In the genomic region with DNA sequence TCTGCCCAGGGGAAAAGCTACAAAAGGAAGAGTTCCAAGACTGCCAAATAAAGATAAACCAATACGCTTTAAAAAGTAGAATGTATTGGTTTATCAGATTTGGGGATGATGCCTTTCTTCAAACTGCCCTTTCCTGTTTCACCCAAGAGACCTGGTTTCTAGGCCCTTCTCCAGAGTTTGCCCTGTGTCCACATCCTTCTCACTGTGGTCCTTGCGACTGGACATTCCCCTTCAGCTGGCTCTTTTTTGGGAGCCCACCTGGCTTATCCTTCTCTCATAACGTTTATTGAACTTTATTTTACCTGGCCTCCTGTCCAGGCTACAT, we compare ENCODE assay signal across 7 cellular contexts. TPM values are rescaled to one million over a fixed set of nuclear protein-coding genes. Genes with fewer than 3 reads are reported as not detected.
DNase-seq lines count a peak whose midpoint lies in the region; ATAC-seq, FAIRE-seq and TF ChIP-seq lines count a peak whose summit lies in the region.

No MANE protein-coding gene starts in this region.

- H3K9ac ChIP-seq in HUES64 (ENCODE audit: low read depth, low read length): peak overlapping the region; percentile 91
- peak overlapping the region; percentile 95 for H3K9ac ChIP-seq in keratinocyte (ENCODE audit: control insufficient read depth, extremely low read depth, insufficient read depth, low read length)
- peak overlapping the region; percentile 60 to 96 (median 94) for H3K9ac ChIP-seq in subcutaneous abdominal adipose tissue (ENCODE audit: low read length in 5 of 5)

- H3K27me3 Mint-ChIP-seq in activated naive CD8-positive, alpha-beta T cell treated with anti-CD3 and anti-CD28 coated beads, Interleukin-2, amount 10 ng/mL, durations not matched to agents 7 days and 5 days: no peaks in the 10 kb centered on the region

- H3K27me3 ChIP-seq in HUES64 (ENCODE audit: insufficient read depth, low read length): no peaks in the 10 kb centered on the region
- no peaks in the 10 kb centered on the region for H3K27me3 ChIP-seq in keratinocyte (ENCODE audit: control insufficient read depth, extremely low read depth, insufficient read depth, low read length)
- H3K27me3 ChIP-seq in subcutaneous abdominal adipose tissue (ENCODE audit: control insufficient read depth in 5 of 5, insufficient read depth in 4 of 5, low read length in 5 of 5): no peaks in the 10 kb centered on the region

- TF ChIP-seq CTCF in keratinocyte (optimal IDR thresholded peaks at IDR 0.05 in 1 of 3, IDR thresholded peaks at IDR 0.05 in 1 of 3, conservative IDR thresholded peaks at IDR 0.05 in 1 of 3; ENCODE audit: extremely low read depth in 1 of 3, insufficient read depth in 2 of 3, low read length in 3 of 3): no peak

- no peaks in the 10 kb centered on the region for H3K36me3 Mint-ChIP-seq in activated naive CD8-positive, alpha-beta T cell treated with anti-CD3 and anti-CD28 coated beads, Interleukin-2, amount 10 ng/mL, durations not matched to agents 7 days and 5 days

- H3K4me1 ChIP-seq in HUES64 (ENCODE audit: insufficient read depth, low read length) (peaks cover 12% of the 10 kb centered on the region; the same call in 1 of the 2 replicates), keratinocyte (ENCODE audit: control insufficient read depth, extremely low read depth, insufficient read depth, low read length) (peaks cover 12% of the 10 kb centered on the region), subcutaneous abdominal adipose tissue (ENCODE audit: control insufficient read depth in 5 of 5, insufficient read depth in 5 of 5, low read length in 5 of 5) (peaks cover 6 to 19% (median 17%) of the 10 kb centered on the region in 5 donors)

- FAIRE-seq in keratinocyte (lab: Jason Lieb, UNC): no peak

- dilution Hi-C loops in keratinocyte (cut with MboI; ENCODE audit: extremely low pct_ligation_motif_present, low sequenced_read_pairs): no loop called here

- POLR2A ChIA-PET in activated naive CD8-positive, alpha-beta T cell treated with anti-CD3 and anti-CD28 coated beads, Interleukin-2, amount 10 ng/mL, durations not matched to agents 7 days and 5 days (lab: Charles Lee): interaction anchor here (2.1 to 3.4 kb wide), 2 partner anchors 17 to 24 kb away, joined by 5 to 18 read pairs; a partner anchor contains a TSS

- no peaks in the 10 kb centered on the region for H4K20me1 ChIP-seq in keratinocyte (ENCODE audit: control insufficient read depth, extremely low read depth, insufficient read depth, low read length)

- H2AFZ ChIP-seq in keratinocyte (ENCODE audit: control insufficient read depth, low read length): peak overlapping the region; percentile 97

- no peak for ATAC-seq in activated naive CD8-positive, alpha-beta T cell treated with anti-CD3 and anti-CD28 coated beads, Interleukin-2, amount 10 ng/mL, durations not matched to agents 7 days and 5 days (ENCODE audit: low read depth)
- no peak for ATAC-seq in HG02642 (IDR thresholded peaks at IDR 0.05; ENCODE audit: poor library complexity, unreplicated experiment)

- no peaks in the 10 kb centered on the region for H3K9me3 ChIP-seq in HUES64 (ENCODE audit: insufficient read depth, low read depth, low read length)
- H3K9me3 ChIP-seq in keratinocyte (ENCODE audit: control insufficient read depth, low read depth, low read length): no peaks in the 10 kb centered on the region
- no peaks in the 10 kb centered on the region for H3K9me3 ChIP-seq in subcutaneous abdominal adipose tissue (ENCODE audit: control insufficient read depth in 5 of 5, low read length in 5 of 5)

- no peaks in the 10 kb centered on the region for H3K9me3 Mint-ChIP-seq in activated naive CD8-positive, alpha-beta T cell treated with anti-CD3 and anti-CD28 coated beads, Interleukin-2, amount 10 ng/mL, durations not matched to agents 7 days and 5 days

- peak overlapping the region; percentile 92 for H3K4me3 Mint-ChIP-seq in activated naive CD8-positive, alpha-beta T cell treated with anti-CD3 and anti-CD28 coated beads, Interleukin-2, amount 10 ng/mL, durations not matched to agents 7 days and 5 days

- H3K4me2 ChIP-seq in keratinocyte (ENCODE audit: control insufficient read depth, extremely low read depth, insufficient read depth, low read depth, low read length): peak overlapping the region; percentile 92

- H3K36me3 ChIP-seq in HUES64 (ENCODE audit: insufficient read depth, low read length) (peaks cover 25% of the 10 kb centered on the region), keratinocyte (ENCODE audit: control insufficient read depth in 2 of 2, extremely low read depth in 1 of 2, insufficient read depth in 2 of 2, low read length in 2 of 2) (peaks cover 0 to 6% of the 10 kb centered on the region in 2 experiments), subcutaneous abdominal adipose tissue (ENCODE audit: control insufficient read depth in 5 of 5, insufficient read depth in 5 of 5, low read length in 5 of 5) (peaks cover 4 to 27% (median 19%) of the 10 kb centered on the region in 5 donors)

- peaks cover 10% of the 10 kb centered on the region for H3K79me2 ChIP-seq in keratinocyte (ENCODE audit: control insufficient read depth, insufficient read depth, low read length)

- no peak for DNase-seq in activated naive CD8-positive, alpha-beta T cell treated with anti-CD3 and anti-CD28 coated beads, Interleukin-2, amount 10 ng/mL, durations not matched to agents 7 days and 5 days
- DNase-seq in keratinocyte (ENCODE audit: low read depth, low spot score): no peak
- no peak for DNase-seq in NCI-H2227 (lab: John Stamatoyannopoulos, UW; ENCODE audit: unreplicated experiment)
- DNase-seq in occipital lobe (lab: John Stamatoyannopoulos, UW): no peak

- H3K4me1 Mint-ChIP-seq in activated naive CD8-positive, alpha-beta T cell treated with anti-CD3 and anti-CD28 coated beads, Interleukin-2, amount 10 ng/mL, durations not matched to agents 7 days and 5 days: peaks cover 15% of the 10 kb centered on the region

- H3K27ac ChIP-seq in HUES64 (ENCODE audit: low read depth, low read length): peak overlapping the region; percentile 94
- peak overlapping the region; percentile 92 for H3K27ac ChIP-seq in keratinocyte (ENCODE audit: control insufficient read depth, insufficient read depth, low read length)
- H3K27ac ChIP-seq in subcutaneous abdominal adipose tissue (ENCODE audit: low read depth, low read length): peak overlapping the region; percentile 92

- H3K9me1 ChIP-seq in keratinocyte (ENCODE audit: control insufficient read depth, extremely low read depth, insufficient read depth, low read length): no peaks in the 10 kb centered on the region

- H3K4me3 ChIP-seq in HUES64 (ENCODE audit: low read length): peak overlapping the region; percentile 95
- H3K4me3 ChIP-seq in keratinocyte (ENCODE audit: control insufficient read depth in 2 of 3, extremely low read depth in 1 of 3, insufficient read depth in 2 of 3, low read depth in 1 of 3, low read length in 3 of 3): peak overlapping the region; percentile 74 to 86 (median 81)
- H3K4me3 ChIP-seq in subcutaneous abdominal adipose tissue (ENCODE audit: low read depth in 1 of 5, low read length in 5 of 5): peak overlapping the region; percentile 81 to 99 (median 97)

- peak overlapping the region; percentile 94 for H3K27ac Mint-ChIP-seq in activated naive CD8-positive, alpha-beta T cell treated with anti-CD3 and anti-CD28 coated beads, Interleukin-2, amount 10 ng/mL, durations not matched to agents 7 days and 5 days

- WGBS in HUES64: 87% methylated on average over 2 of the region's 3 CpGs

RNA-seq across cellular contexts. Expression of a gene that starts 0.5 kb away (rescaled TPM):
- 44.3 TPM for polyA plus RNA-seq in HUES64 (2013, experiment 1 of 2)
- 47.2 TPM for polyA plus RNA-seq in HUES64 (2013, experiment 2 of 2)
- 10 to 100 TPM; 57.7 to 63.1 TPM for total RNA-seq in activated naive CD8-positive, alpha-beta T cell treated with anti-CD3 and anti-CD28 coated beads, Interleukin-2, amount 10 ng/mL, durations not matched to agents 7 days and 5 days
- polyA plus RNA-seq in keratinocyte: 41.9 to 52.6 TPM (median 48.8 TPM) in 3 replicates
- polyA plus RNA-seq in keratinocyte (2011; ENCODE audit: low read depth): 17.4 TPM
- 34.0 and 42.7 TPM in 2 replicates for polyA plus RNA-seq in keratinocyte (2011; cell fraction: cytosol; rRNA removed)
- polyA plus RNA-seq in keratinocyte (2011; cell fraction: nucleus; rRNA removed): 40.3 and 44.7 TPM in 2 replicates
- 34.0 and 34.1 TPM in 2 replicates for polyA plus RNA-seq in keratinocyte (2012; ENCODE audit: low replicate concordance)
- 14.6 to 17.2 TPM (median 17.0 TPM) in 3 replicates for polyA minus RNA-seq in keratinocyte
- polyA minus RNA-seq in keratinocyte (2011; cell fraction: cytosol; rRNA and poly(A)+ RNA removed): 11.9 TPM
- polyA minus RNA-seq in keratinocyte (2011; cell fraction: nucleus; rRNA and poly(A)+ RNA removed): 6.1 and 12.9 TPM in 2 replicates
- 48.4 TPM for total RNA-seq in occipital lobe

RNA-seq across cellular contexts. Expression of a gene that starts 17.4 kb away (rescaled TPM):
- 93.2 TPM for polyA plus RNA-seq in HUES64 (2013, experiment 1 of 2)
- 101 TPM for polyA plus RNA-seq in HUES64 (2013, experiment 2 of 2)
- 10 to 100 TPM; 67.4 to 70.4 TPM for total RNA-seq in activated naive CD8-positive, alpha-beta T cell treated with anti-CD3 and anti-CD28 coated beads, Interleukin-2, amount 10 ng/mL, durations not matched to agents 7 days and 5 days
- polyA plus RNA-seq in keratinocyte: 26.7 to 104 TPM (median 44.5 TPM) in 3 replicates
- polyA plus RNA-seq in keratinocyte (2011; ENCODE audit: low read depth): 35.4 TPM
- 18.7 and 27.4 TPM in 2 replicates for polyA plus RNA-seq in keratinocyte (2011; cell fraction: cytosol; rRNA removed)
- 10.3 and 23.9 TPM in 2 replicates for polyA plus RNA-seq in keratinocyte (2011; cell fraction: nucleus; rRNA removed)
- polyA plus RNA-seq in keratinocyte (2012; ENCODE audit: low replicate concordance): 53.5 and 92.0 TPM in 2 replicates
- polyA minus RNA-seq in keratinocyte: 4.3 to 22.5 TPM (median 15.2 TPM) in 3 replicates
- 7.1 TPM for polyA minus RNA-seq in keratinocyte (2011; cell fraction: cytosol; rRNA and poly(A)+ RNA removed)
- polyA minus RNA-seq in keratinocyte (2011; cell fraction: nucleus; rRNA and poly(A)+ RNA removed): 4.4 and 11.8 TPM in 2 replicates
- total RNA-seq in occipital lobe: 18.2 TPM

RNA-seq across cellular contexts. Expression of a gene that starts 24.3 kb away (rescaled TPM):
- 21.3 TPM for polyA plus RNA-seq in HUES64 (2013, experiment 1 of 2)
- 24.3 TPM for polyA plus RNA-seq in HUES64 (2013, experiment 2 of 2)
- 10 to 100 TPM; 15.5 to 18.1 TPM for total RNA-seq in activated naive CD8-positive, alpha-beta T cell treated with anti-CD3 and anti-CD28 coated beads, Interleukin-2, amount 10 ng/mL, durations not matched to agents 7 days and 5 days
- polyA plus RNA-seq in keratinocyte: 13.8 to 21.6 TPM (median 16.6 TPM) in 3 replicates
- 10.4 TPM for polyA plus RNA-seq in keratinocyte (2011; ENCODE audit: low read depth)
- polyA plus RNA-seq in keratinocyte (2011; cell fraction: cytosol; rRNA removed): 12.3 and 15.2 TPM in 2 replicates
- 20.5 and 24.3 TPM in 2 replicates for polyA plus RNA-seq in keratinocyte (2011; cell fraction: nucleus; rRNA removed)
- 11.8 and 12.7 TPM in 2 replicates for polyA plus RNA-seq in keratinocyte (2012; ENCODE audit: low replicate concordance)
- 7.8 to 14.1 TPM (median 14.1 TPM) in 3 replicates for polyA minus RNA-seq in keratinocyte
- polyA minus RNA-seq in keratinocyte (2011; cell fraction: cytosol; rRNA and poly(A)+ RNA removed): 9.4 TPM
- 12.0 and 15.6 TPM in 2 replicates for polyA minus RNA-seq in keratinocyte (2011; cell fraction: nucleus; rRNA and poly(A)+ RNA removed)
- total RNA-seq in occipital lobe: 4.2 TPM
